ENCODE assay signal across 8 cellular contexts in the genomic region with DNA sequence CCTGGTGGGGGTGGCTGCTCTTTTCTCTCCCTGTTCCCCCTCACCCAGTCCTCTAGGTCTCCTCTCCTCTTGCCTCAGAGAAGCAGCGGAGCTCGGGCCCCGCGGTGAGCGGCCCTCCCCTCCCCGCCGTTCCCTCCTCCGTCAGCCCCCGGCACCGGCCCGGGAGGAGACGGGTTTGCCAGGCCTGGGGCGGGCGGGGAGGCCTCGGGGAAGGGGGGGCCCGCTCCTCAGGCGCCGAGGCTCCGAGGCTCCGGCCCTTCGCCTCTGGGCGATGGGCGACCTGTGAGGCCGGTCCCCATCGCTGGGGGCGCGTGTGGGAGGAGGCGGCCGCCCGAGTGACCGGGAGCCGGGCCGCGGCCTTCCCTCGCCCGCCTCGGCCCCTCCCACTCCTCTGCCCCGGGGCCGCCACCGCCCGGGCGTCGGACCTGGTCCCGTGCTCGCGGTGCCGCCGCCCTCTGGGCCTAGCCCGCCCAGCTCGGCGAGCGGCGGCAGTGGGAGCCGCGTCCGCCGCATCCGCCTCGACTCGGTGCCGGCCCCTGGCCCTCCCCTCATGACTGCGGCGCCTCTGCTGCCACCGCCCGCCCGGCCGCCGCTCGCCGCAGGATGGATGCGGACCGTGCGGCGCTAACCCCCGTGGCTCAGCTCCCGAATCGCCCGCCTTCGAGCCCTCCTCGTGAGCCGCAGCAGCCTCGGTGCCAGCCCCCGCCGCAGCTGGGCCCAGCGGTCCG. TPM values are rescaled to one million over a fixed set of nuclear protein-coding genes. Genes with fewer than 3 reads are reported as not detected.
A peak's percentile ranks its signal among the peaks of the same experiment; 100 is the strongest.
DNase-seq lines count a peak whose midpoint lies in the region; ATAC-seq and TF ChIP-seq lines count a peak whose summit lies in the region.

No MANE protein-coding gene starts in this region.

- POLR2A ChIA-PET in activated CD4-positive, alpha-beta memory T cell treated with anti-CD3 and anti-CD28 coated beads for 36 hours (lab: Charles Lee) = interaction anchor here (0.6 to 6.1 kb wide), 16 partner anchors 9 to 840 kb away, joined by 3 to 36 read pairs (median 4); partner anchors contain the start of gene NINJ2

- peak overlapping the region; percentile 89 for H3K4me3 Mint-ChIP-seq in activated CD4-positive, alpha-beta memory T cell treated with anti-CD3 and anti-CD28 coated beads for 36 hours

- peaks cover 18% of the 10 kb centered on the region for H3K4me1 Mint-ChIP-seq in activated CD4-positive, alpha-beta memory T cell treated with anti-CD3 and anti-CD28 coated beads for 36 hours (ENCODE audit: low read depth)

- H3K9ac ChIP-seq in KMS-11 = peak overlapping the region; percentile 73; the same call in 1 of the 2 replicates

- no peak for TF ChIP-seq CTCF in KMS-11 (conservative IDR thresholded peaks at IDR 0.05; ENCODE audit: low read depth, low read length)
- TF ChIP-seq CTCF in transverse colon (IDR thresholded peaks at IDR 0.05) = peak in 2 of 5 experiments; percentile 27 to 28

- H3K27me3 ChIP-seq in KMS-11 (ENCODE audit: insufficient read depth, low read depth) = no peaks in the 10 kb centered on the region
- no peaks in the 10 kb centered on the region for H3K27me3 ChIP-seq in transverse colon

- in situ Hi-C loops in transverse colon (cut with MboI; ENCODE audit: low pct_ligation_motif_present in 1 of 4, low pct_unique_long_range_greater_than_20kb in 1 of 4, low sequenced_read_pairs in 3 of 4) = loop anchor here in 1 of 4 donors (5.0 kb wide), 1 partner anchor 181 kb away; no protein-coding TSS in a partner anchor

- ATAC-seq in GM21723 (IDR thresholded peaks at IDR 0.05; ENCODE audit: unreplicated experiment) = peak; percentile 29
- ATAC-seq in esophagus mucosa = peak; percentile 77

- no peaks in the 10 kb centered on the region for H3K9me3 Mint-ChIP-seq in activated CD4-positive, alpha-beta memory T cell treated with anti-CD3 and anti-CD28 coated beads for 36 hours

- WGBS in transverse colon (ENCODE audit: low coverage in 1 of 2), 2 donors = 1% methylated on average over 40 of the region's 86 CpGs; no CpG with 5 or more reads in 1 of the 2 donors

- H3K27ac ChIP-seq in KMS-11 = peak overlapping the region; percentile 90
- peak overlapping the region; percentile 97 to 100 (median 100) for H3K27ac ChIP-seq in transverse colon

- DNase-seq in DMS 273 (lab: John Stamatoyannopoulos, UW; ENCODE audit: unreplicated experiment) (peak; percentile 79), DMS 273 treated with DMSO at 0.1 percent for 48 hours (lab: John Stamatoyannopoulos, UW) (no peak), myocyte (ENCODE audit: low read depth) (peak; percentile 68), transverse colon (peak; percentile 69)
- peak; percentile 55 for DNase-seq in activated CD4-positive, alpha-beta memory T cell treated with anti-CD3 and anti-CD28 coated beads for 36 hours

- 0 out of 2 replicates have a peak overlapping the region, but pooled peaks have one; percentile 45 for H2AFZ ChIP-seq in KMS-11 (ENCODE audit: low read depth)

- H3K27ac Mint-ChIP-seq in activated CD4-positive, alpha-beta memory T cell treated with anti-CD3 and anti-CD28 coated beads for 36 hours = peak overlapping the region; percentile 91

- no peaks in the 10 kb centered on the region for H3K27me3 Mint-ChIP-seq in activated CD4-positive, alpha-beta memory T cell treated with anti-CD3 and anti-CD28 coated beads for 36 hours

- H3K36me3 Mint-ChIP-seq in activated CD4-positive, alpha-beta memory T cell treated with anti-CD3 and anti-CD28 coated beads for 36 hours = peaks cover 28% of the 10 kb centered on the region

- H3K4me1 ChIP-seq in KMS-11 (ENCODE audit: low read depth, poor library complexity, severe bottlenecking) (peaks cover 52% of the 10 kb centered on the region), transverse colon (peaks cover 8 to 56% (median 32%) of the 10 kb centered on the region in 4 donors)

- CTCF ChIA-PET in activated CD4-positive, alpha-beta memory T cell treated with anti-CD3 and anti-CD28 coated beads for 36 hours (lab: Charles Lee) = interaction anchor here (1.1 to 6.4 kb wide), 8 partner anchors 24 to 187 kb away, joined by 3 to 123 read pairs (median 50); no protein-coding TSS in a partner anchor

- peak; percentile 49 for TF ChIP-seq POLR2A in transverse colon (IDR thresholded peaks at IDR 0.05)

- peaks cover 31% of the 10 kb centered on the region for H4K20me1 ChIP-seq in KMS-11 (ENCODE audit: insufficient read depth)

- H3K4me3 ChIP-seq in KMS-11 (IDR thresholded peaks at IDR 0.05; ENCODE audit: insufficient read depth, low read depth, low read length) (no peak overlapping the region), transverse colon (peak overlapping the region; percentile 86 to 100 (median 98))

- no peak for TF ChIP-seq EP300 in transverse colon (IDR thresholded peaks at IDR 0.05; ENCODE audit: low read depth)

- peaks cover 50% of the 10 kb centered on the region for H3K79me2 ChIP-seq in KMS-11 (ENCODE audit: insufficient read depth, low read depth)

- H3K36me3 ChIP-seq in KMS-11 (ENCODE audit: insufficient read depth) (no peaks in the 10 kb centered on the region), transverse colon (no peaks in the 10 kb centered on the region)

- H3K4me2 ChIP-seq in KMS-11 = peak overlapping the region; percentile 85; the same call in 1 of the 2 replicates

- no peaks in the 10 kb centered on the region for H3K9me3 ChIP-seq in transverse colon

- intact Hi-C loops in activated CD4-positive, alpha-beta memory T cell treated with anti-CD3 and anti-CD28 coated beads for 36 hours (cut with micrococcal nuclease) = loop anchor here (1.0 to 5.0 kb wide), 3 partner anchors 68 to 839 kb away; partner anchors contain the start of gene FBXL14
- intact Hi-C loops in transverse colon (cut with DNase I; ENCODE audit: low total_unique reads) = loop anchor here (5.0 to 10.0 kb wide), 3 partner anchors 62 to 176 kb away; no protein-coding TSS in a partner anchor

RNA-seq across cellular contexts. Expression of gene WNK1, which starts 0.5 kb away (rescaled TPM):
- 100 to 1,000 TPM; 139 to 140 TPM for total RNA-seq in activated CD4-positive, alpha-beta memory T cell treated with anti-CD3 and anti-CD28 coated beads for 36 hours
- total RNA-seq in esophagus mucosa (157 TPM), myocyte (95.2 and 104 TPM in 2 replicates), transverse colon (100 to 1,000 TPM in 1 of 4 donors, 10 to 100 TPM in 3; 79.2 to 169 (median 92.1) TPM)
- 146 TPM for polyA plus RNA-seq in myocyte (2012)
